In the genomic region with DNA sequence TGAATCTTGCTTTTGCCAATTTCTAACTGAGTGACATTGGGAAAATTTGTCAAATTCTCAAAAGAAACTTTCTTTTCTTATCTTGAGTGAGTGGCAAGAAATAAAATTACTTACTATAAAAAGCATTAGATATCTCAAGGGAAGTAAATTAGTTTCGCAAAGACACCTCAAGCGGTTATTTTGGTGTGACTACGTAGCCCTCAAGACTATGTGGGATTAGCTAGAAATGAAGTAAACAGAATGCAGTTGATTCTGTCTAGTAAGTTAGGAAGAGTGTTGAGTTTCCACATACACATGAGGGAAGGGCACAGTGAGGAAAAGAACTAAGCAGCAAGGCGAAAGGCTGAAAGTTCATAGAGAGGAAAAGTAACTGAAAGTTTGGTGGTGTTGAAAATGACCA, we compare ENCODE assay signal across 33 cellular contexts. TPM values are rescaled to one million over a fixed set of nuclear protein-coding genes. Genes with fewer than 3 reads are reported as not detected.
"Had no signal": no experiment of that assay in that cellular context is flagged by ENCODE, and none has a peak within 500 bp of the region (broad histone marks: within the 10 kb centered on the region; RNA-seq: fewer than 3 reads in every experiment).

No MANE protein-coding gene starts in this region.

- H3K4me3 Mint-ChIP-seq: activated CD8-positive, alpha-beta T cell treated with anti-CD3 and anti-CD28 coated beads for 36 hours; activated naive CD8-positive, alpha-beta T cell; activated T-cell treated with anti-CD3 and anti-CD28 coated beads, Interleukin-2, amount 50 U/mL, for 4 hours; activated T-helper 17 cell treated with anti-CD3 and anti-CD28 coated beads, Interleukin-2, amount 50 U/mL, for 72 hours; central memory CD8-positive, alpha-beta T cell; effector memory CD8-positive, alpha-beta T cell; WTC11 had no signal

- H3K4me1 Mint-ChIP-seq: activated T-helper 17 cell treated with anti-CD3 and anti-CD28 coated beads, Interleukin-2, amount 50 U/mL, for 72 hours; central memory CD8-positive, alpha-beta T cell had no signal

- H3K4me1 ChIP-seq: esophagus muscularis mucosa, foreskin keratinocyte, gastrocnemius medialis, heart left ventricle had no signal

- H3K36me3 Mint-ChIP-seq: activated naive CD8-positive, alpha-beta T cell; WTC11 had no signal

- H3K27ac Mint-ChIP-seq: activated CD8-positive, alpha-beta T cell treated with anti-CD3 and anti-CD28 coated beads for 36 hours; activated naive CD8-positive, alpha-beta T cell; activated T-helper 17 cell treated with anti-CD3 and anti-CD28 coated beads, Interleukin-2, amount 50 U/mL, for 72 hours; effector memory CD8-positive, alpha-beta T cell; WTC11 had no signal

- ATAC-seq: activated CD8-positive, alpha-beta T cell treated with anti-CD3 and anti-CD28 coated beads for 36 hours; activated T-cell treated with anti-CD3 and anti-CD28 coated beads, Interleukin-2, amount 50 U/mL, for 4 hours; activated T-helper 17 cell treated with anti-CD3 and anti-CD28 coated beads, Interleukin-2, amount 50 U/mL, for 72 hours; effector memory CD8-positive, alpha-beta T cell; foreskin keratinocyte; gastrocnemius medialis; heart left ventricle; WTC11 had no signal

- H3K9me3 ChIP-seq: esophagus muscularis mucosa, gastrocnemius medialis, heart left ventricle had no signal

- H3K36me3 ChIP-seq: brain microvascular endothelial cell, esophagus muscularis mucosa, gastrocnemius medialis, heart left ventricle had no signal

- H3K4me3 ChIP-seq: coronary artery, esophagus muscularis mucosa, gastrocnemius medialis, heart left ventricle had no signal

- H3K9me3 Mint-ChIP-seq: activated CD8-positive, alpha-beta T cell treated with anti-CD3 and anti-CD28 coated beads for 36 hours; activated T-cell treated with anti-CD3 and anti-CD28 coated beads, Interleukin-2, amount 50 U/mL, for 4 hours; activated T-helper 17 cell treated with anti-CD3 and anti-CD28 coated beads, Interleukin-2, amount 50 U/mL, for 72 hours; central memory CD8-positive, alpha-beta T cell; effector memory CD8-positive, alpha-beta T cell; WTC11 had no signal

- DNase-seq: activated CD4-positive, alpha-beta T cell treated with anti-CD3 and anti-CD28 coated beads for 1 hour; activated CD4-positive, alpha-beta T cell treated with anti-CD3 and anti-CD28 coated beads for 4 hours; activated CD4-positive, alpha-beta T cell treated with anti-CD3 and anti-CD28 coated beads, Interleukin-2, amount 50 U/mL, for 1 hour; activated CD4-positive, alpha-beta T cell treated with anti-CD3 and anti-CD28 coated beads, Interleukin-2, amount 50 U/mL, for 48 hours; activated CD8-positive, alpha-beta memory T cell treated with anti-CD3 and anti-CD28 coated beads for 24 hours; activated CD8-positive, alpha-beta T cell treated with anti-CD3 and anti-CD28 coated beads for 36 hours; activated effector memory CD4-positive, alpha-beta T cell treated with Interleukin-2 at 50 U/mL for 16 hours; activated gamma-delta T cell treated with Interleukin-2 at 50 U/mL for 16 hours; activated naive CD4-positive, alpha-beta T cell treated with anti-CD3 and anti-CD28 coated beads, Interleukin-2, amount 50 U/mL, for 16 hours; activated naive CD4-positive, alpha-beta T cell treated with Interleukin-2 at 50 U/mL for 16 hours; activated T-cell treated with anti-CD3 and anti-CD28 coated beads, Interleukin-2, amount 50 U/mL, for 4 hours; amniotic stem cell; anterior cingulate cortex; brain microvascular endothelial cell; dermis blood vessel endothelial cell; effector CD4-positive, alpha-beta T cell; effector memory CD8-positive, alpha-beta T cell; erythroblast; foreskin keratinocyte; gastrocnemius medialis; glutamatergic neuron; heart left ventricle; T-helper 2 cell had no signal

- H3K27me3 ChIP-seq: brain microvascular endothelial cell, esophagus muscularis mucosa, foreskin keratinocyte, gastrocnemius medialis had no signal

- H3K27ac ChIP-seq: brain microvascular endothelial cell, coronary artery, esophagus muscularis mucosa, foreskin keratinocyte, gastrocnemius medialis, heart left ventricle, VCaP had no signal

RNA-seq across cellular contexts. Expression of gene MS4A6A, which starts 28.3 kb away (rescaled TPM):
- total RNA-seq: activated CD8-positive, alpha-beta T cell treated with anti-CD3 and anti-CD28 coated beads for 36 hours; activated T-cell treated with anti-CD3 and anti-CD28 coated beads, Interleukin-2, amount 50 U/mL, for 4 hours; activated T-helper 17 cell treated with anti-CD3 and anti-CD28 coated beads, Interleukin-2, amount 50 U/mL, for 72 hours; astrocyte; bronchial epithelial cell; foreskin keratinocyte had no signal
- polyA plus RNA-seq: foreskin keratinocyte had no signal

RNA-seq across cellular contexts. Expression of gene MS4A4E, which starts 31.7 kb away (rescaled TPM):
- total RNA-seq: activated CD8-positive, alpha-beta T cell treated with anti-CD3 and anti-CD28 coated beads for 36 hours; activated T-cell treated with anti-CD3 and anti-CD28 coated beads, Interleukin-2, amount 50 U/mL, for 4 hours; activated T-helper 17 cell treated with anti-CD3 and anti-CD28 coated beads, Interleukin-2, amount 50 U/mL, for 72 hours; astrocyte; bronchial epithelial cell; cerebellum; dermis blood vessel endothelial cell; foreskin keratinocyte; WTC11 had no signal
- polyA plus RNA-seq: foreskin keratinocyte had no signal
